In the genomic region with DNA sequence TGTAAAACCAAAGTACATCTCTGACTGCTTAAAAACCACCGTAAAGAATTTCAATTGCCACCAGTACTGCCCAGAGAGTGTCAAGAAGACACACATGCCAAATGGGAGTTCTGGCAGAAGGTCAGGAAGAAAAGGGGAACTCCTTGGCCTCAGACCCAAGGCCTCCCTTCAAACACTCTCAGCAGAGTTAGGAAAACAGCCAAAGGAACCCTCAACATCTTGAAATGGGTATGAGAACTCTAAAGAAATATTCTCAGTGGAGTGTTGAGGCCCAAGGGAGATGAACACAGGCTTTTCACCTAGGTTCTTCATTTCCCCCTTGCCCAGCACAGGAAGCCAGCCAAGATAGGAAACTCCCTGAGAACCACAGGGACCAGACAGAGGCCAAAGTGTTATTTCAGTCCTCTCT, we compare ENCODE assay signal across 12 cellular contexts.
DNase-seq lines count a peak whose midpoint lies in the region; ATAC-seq and TF ChIP-seq lines count a peak whose summit lies in the region.
"Had no signal": no experiment of that assay in that cellular context is flagged by ENCODE, and none has a peak within 500 bp of the region (broad histone marks: within the 10 kb centered on the region; RNA-seq: fewer than 3 reads in every experiment).

No MANE protein-coding gene starts in this region.

- intact Hi-C loops in activated B cell treated with CpG ODN at 0.5 μM for 24 hours (cut with micrococcal nuclease): loop anchor here (1.0 kb wide), 1 partner anchor 15 kb away; no protein-coding TSS in a partner anchor

- ATAC-seq in GM19372 (IDR thresholded peaks at IDR 0.05; ENCODE audit: low read depth, unreplicated experiment) (peak; percentile 94), HG02981 (IDR thresholded peaks at IDR 0.05; ENCODE audit: unreplicated experiment) (peak; percentile 88), activated B cell treated with CpG ODN at 0.5 μM for 24 hours (ENCODE audit: low read depth) (peak; percentile 89)
- ATAC-seq: CD8-positive, alpha-beta T cell had no signal

- H3K27ac Mint-ChIP-seq in activated B cell treated with CpG ODN at 0.5 μM for 24 hours: peak overlapping the region; percentile 81
- H3K27ac Mint-ChIP-seq: CD8-positive, alpha-beta T cell had no signal

- peaks cover 11% of the 10 kb centered on the region for H3K9me3 Mint-ChIP-seq in activated B cell treated with CpG ODN at 0.5 μM for 24 hours

- no peaks in the 10 kb centered on the region for H3K27me3 Mint-ChIP-seq in activated B cell treated with CpG ODN at 0.5 μM for 24 hours

- DNase-seq in GM10248 (ENCODE audit: extremely low spot score) (peak; percentile 57), activated B cell treated with CpG ODN at 0.5 μM for 24 hours (no peak), iPS-NIHi11 (ENCODE audit: low spot score) (no peak), mucosa of gallbladder (ENCODE audit: low spot score) (no peak), MV-4-11 (lab: John Stamatoyannopoulos, UW) (no peak), erythroblast (lab: John Stamatoyannopoulos, UW) (no peak)
- DNase-seq: CD8-positive, alpha-beta T cell; H7; NCI-H1694; stimulated activated CD4-positive, alpha-beta T cell treated with anti-CD3 and anti-CD28 coated beads, Interleukin-4, amount 100 ng/mL, for 4 hours had no signal

- POLR2A ChIA-PET in GM10248 (lab: Yijun Ruan, JAX): interaction anchor here (0.6 kb wide), 1 partner anchor 69 kb away, joined by 6 read pairs; no protein-coding TSS in a partner anchor
- POLR2A ChIA-PET in activated B cell treated with CpG ODN at 0.5 μM for 24 hours (lab: Charles Lee): no interaction called here

- peaks cover 26% of the 10 kb centered on the region for H3K4me1 Mint-ChIP-seq in activated B cell treated with CpG ODN at 0.5 μM for 24 hours

- TF ChIP-seq POLR2A in erythroblast (IDR thresholded peaks at IDR 0.05; ENCODE audit: low read length): no peak

- TF ChIP-seq CTCF in GM10248 (IDR thresholded peaks at IDR 0.05; ENCODE audit: control extremely low read depth, extremely low read depth, low read depth, missing control alignments) (no peak), activated B cell treated with CpG ODN at 0.5 μM for 24 hours (IDR thresholded peaks at IDR 0.05) (no peak)

- peak overlapping the region; percentile 36 for H3K4me3 Mint-ChIP-seq in activated B cell treated with CpG ODN at 0.5 μM for 24 hours
- H3K4me3 Mint-ChIP-seq: CD8-positive, alpha-beta T cell had no signal

- H3K36me3 Mint-ChIP-seq in activated B cell treated with CpG ODN at 0.5 μM for 24 hours (ENCODE audit: low read depth): peaks cover 49% of the 10 kb centered on the region

- CTCF ChIA-PET in GM10248 (lab: Yijun Ruan, JAX): interaction anchor here (1.5 to 2.7 kb wide), 2 partner anchors 8 to 14 kb away, joined by 5 to 9 read pairs; no protein-coding TSS in a partner anchor
- CTCF ChIA-PET in activated B cell treated with CpG ODN at 0.5 μM for 24 hours (lab: Charles Lee): no interaction called here
